In the genomic region with DNA sequence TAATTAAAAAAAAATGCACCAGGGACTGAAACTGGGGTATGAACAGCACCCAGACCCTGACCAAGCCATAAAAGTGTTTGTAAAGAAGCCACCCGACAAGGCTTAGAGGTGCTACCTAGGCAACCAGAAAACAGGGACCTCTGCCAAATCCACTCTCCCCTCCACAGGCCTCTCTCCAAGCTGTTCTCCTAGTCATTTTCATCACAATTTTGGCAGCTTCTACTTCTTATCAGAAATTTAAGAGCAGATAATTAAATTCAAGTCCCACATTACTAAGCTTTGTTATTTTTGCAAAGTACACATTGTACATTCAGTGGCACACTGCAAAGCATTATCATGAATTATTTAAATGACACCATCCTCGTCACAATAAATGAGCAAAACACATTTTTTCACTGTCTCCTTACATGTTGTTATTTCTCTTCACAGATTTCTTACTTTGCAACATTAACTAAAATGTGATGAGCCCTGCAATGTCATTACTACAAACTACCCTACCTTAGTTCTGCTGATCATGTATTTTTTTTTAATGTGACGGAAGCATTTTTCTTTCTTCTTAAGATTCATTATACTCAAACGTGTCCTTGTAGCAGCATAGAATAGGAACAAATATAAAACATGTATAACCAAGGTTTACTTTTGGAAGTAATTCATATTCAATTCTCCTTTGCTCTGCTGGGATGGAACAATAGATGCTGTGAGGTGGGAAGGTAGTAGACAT, we compare ENCODE assay signal across 14 cellular contexts. TPM values are rescaled to one million over a fixed set of nuclear protein-coding genes. Genes with fewer than 3 reads are reported as not detected.
DNase-seq lines count a peak whose midpoint lies in the region; ATAC-seq and TF ChIP-seq lines count a peak whose summit lies in the region.
"Had no signal": no experiment of that assay in that cellular context is flagged by ENCODE, and none has a peak within 500 bp of the region (broad histone marks: within the 10 kb centered on the region; RNA-seq: fewer than 3 reads in every experiment).

No MANE protein-coding gene starts in this region.

- no peak overlapping the region for H3K27ac Mint-ChIP-seq in activated CD4-positive, alpha-beta memory T cell treated with anti-CD3 and anti-CD28 coated beads for 36 hours
- no peak overlapping the region for H3K27ac Mint-ChIP-seq in Caco-2 (ENCODE audit: unreplicated experiment)

- no peak overlapping the region for H2AFZ ChIP-seq in mammary epithelial cell (ENCODE audit: low read depth, low read length)

- no peak overlapping the region for H3K9ac ChIP-seq in mammary epithelial cell (ENCODE audit: insufficient read depth, low read length)

- TF ChIP-seq CTCF in left lung (IDR thresholded peaks at IDR 0.05), result no peak
- no peak for TF ChIP-seq CTCF in mammary epithelial cell (conservative IDR thresholded peaks at IDR 0.05 in 1 of 2, IDR thresholded peaks at IDR 0.05 in 1 of 2; ENCODE audit: extremely low read depth in 1 of 2, insufficient read depth in 1 of 2, low read depth in 1 of 2, low read length in 2 of 2)
- no peak for TF ChIP-seq CTCF in Caco-2 (IDR thresholded peaks at IDR 0.05; ENCODE audit: insufficient read depth in 1 of 2, low read depth in 1 of 2, low read length in 1 of 2, severe bottlenecking in 1 of 2, unreplicated experiment in 1 of 2)

- ATAC-seq in left lung, result peak; percentile 91

- intact Hi-C loops in left lung (cut with DNase I), result no loop called here
- intact Hi-C loops in mammary epithelial cell (cut with micrococcal nuclease), result no loop called here
- intact Hi-C loops in activated CD4-positive, alpha-beta memory T cell treated with anti-CD3 and anti-CD28 coated beads for 36 hours (cut with micrococcal nuclease), result no loop called here
- intact Hi-C loops in Caco-2 (cut with micrococcal nuclease; ENCODE audit: unreplicated experiment), result no loop called here

- H3K9me3 ChIP-seq in left lung, result no peaks in the 10 kb centered on the region
- H3K9me3 ChIP-seq in mammary epithelial cell (replicated peaks; ENCODE audit: insufficient read depth, low read length), result no peaks in the 10 kb centered on the region
- no peaks in the 10 kb centered on the region for H3K9me3 ChIP-seq in Caco-2

- dilution Hi-C loops in mammary epithelial cell (cut with HindIII; ENCODE audit: low sequenced_read_pairs), result no loop called here

- WGBS in mammary epithelial cell (ENCODE audit: low coverage, missing lambda C conversion rate), result 69% methylated on average over 4 of the region's 4 CpGs

- POLR2A ChIA-PET in activated CD4-positive, alpha-beta memory T cell treated with anti-CD3 and anti-CD28 coated beads for 36 hours (lab: Charles Lee), result no interaction called here
- POLR2A ChIA-PET in Caco-2 (lab: Charles Lee), result no interaction called here

- no peaks in the 10 kb centered on the region for H3K79me2 ChIP-seq in mammary epithelial cell (ENCODE audit: insufficient read depth, low read length)

- H3K4me1 Mint-ChIP-seq in activated CD4-positive, alpha-beta memory T cell treated with anti-CD3 and anti-CD28 coated beads for 36 hours (ENCODE audit: low read depth), result no peaks in the 10 kb centered on the region
- no peaks in the 10 kb centered on the region for H3K4me1 Mint-ChIP-seq in Caco-2 (ENCODE audit: low read depth, unreplicated experiment)

- in situ Hi-C loops in mammary epithelial cell (cut with MboI; ENCODE audit: low sequenced_read_pairs in 2 of 2), result no loop called here

- CTCF ChIA-PET in mammary epithelial cell (lab: Charles Lee; ENCODE audit: low non-redundant PET), result no interaction called here
- CTCF ChIA-PET in activated CD4-positive, alpha-beta memory T cell treated with anti-CD3 and anti-CD28 coated beads for 36 hours (lab: Charles Lee), result no interaction called here
- CTCF ChIA-PET in Caco-2 (lab: Charles Lee), result no interaction called here

- DNase-seq in DMS153 (lab: John Stamatoyannopoulos, UW) (peak; percentile 65), NCI-H2029 (lab: John Stamatoyannopoulos, UW) (peak; percentile 53), astrocyte of the hippocampus (ENCODE audit: low read depth, low spot score) (peak; percentile 85), left lung (peak in 1 of 2 donors; percentile 48), mammary epithelial cell (no peak), Caco-2 (no peak)
- no peak for DNase-seq in activated CD4-positive, alpha-beta memory T cell treated with anti-CD3 and anti-CD28 coated beads for 36 hours
- no peak for DNase-seq in NK-92 treated with Interleukin-12 subunit alpha and Interleukin-12 subunit beta, amount 100 ng/mL, for 24 hours (lab: John Stamatoyannopoulos, UW)
- DNase-seq: activated CD8-positive, alpha-beta memory T cell treated with anti-CD3 and anti-CD28 coated beads, Interleukin-2, amount 50 U/mL, for 4 hours; AML-193; GF-D8; MV-4-11 had no signal

- H4K20me1 ChIP-seq in mammary epithelial cell (ENCODE audit: insufficient read depth, low read length), result no peaks in the 10 kb centered on the region

- H3K4me3 ChIP-seq in left lung (no peak overlapping the region), mammary epithelial cell (replicated peaks in 1 of 3; ENCODE audit: insufficient read depth in 1 of 3, low read depth in 2 of 3, low read length in 3 of 3) (no peak overlapping the region), Caco-2 (ENCODE audit: low read depth, low read length) (no peak overlapping the region)

- no peaks in the 10 kb centered on the region for H3K36me3 Mint-ChIP-seq in activated CD4-positive, alpha-beta memory T cell treated with anti-CD3 and anti-CD28 coated beads for 36 hours
- H3K36me3 Mint-ChIP-seq in Caco-2 (ENCODE audit: insufficient read depth, unreplicated experiment), result no peaks in the 10 kb centered on the region

- no peak overlapping the region for H3K4me3 Mint-ChIP-seq in activated CD4-positive, alpha-beta memory T cell treated with anti-CD3 and anti-CD28 coated beads for 36 hours
- H3K4me3 Mint-ChIP-seq in Caco-2 (ENCODE audit: unreplicated experiment), result no peak overlapping the region

- no peaks in the 10 kb centered on the region for H3K36me3 ChIP-seq in left lung
- H3K36me3 ChIP-seq in mammary epithelial cell (ENCODE audit: insufficient read depth, low read length), result no peaks in the 10 kb centered on the region
- no peaks in the 10 kb centered on the region for H3K36me3 ChIP-seq in Caco-2 (ENCODE audit: control insufficient read depth, insufficient read depth, low read length)

- no TSS peak for BruUV-seq in mammary epithelial cell (replicated peaks; lab: Mats Ljungman, UMichigan)
- no TSS peak for BruUV-seq in Caco-2 (replicated peaks; lab: Mats Ljungman, UMichigan)

- H3K4me2 ChIP-seq in mammary epithelial cell (ENCODE audit: insufficient read depth, low read depth, low read length), result no peak overlapping the region

- H3K4me1 ChIP-seq in left lung, result no peaks in the 10 kb centered on the region
- H3K4me1 ChIP-seq in mammary epithelial cell (ENCODE audit: insufficient read depth, low read length), result no peaks in the 10 kb centered on the region
- no peaks in the 10 kb centered on the region for H3K4me1 ChIP-seq in Caco-2

- H3K27ac ChIP-seq in left lung, result no peak overlapping the region
- no peak overlapping the region for H3K27ac ChIP-seq in mammary epithelial cell (ENCODE audit: insufficient read depth, low read depth, low read length)
- H3K27ac ChIP-seq: HL-60 had no signal

- H3K27me3 ChIP-seq in left lung (no peaks in the 10 kb centered on the region), mammary epithelial cell (ENCODE audit: insufficient read depth, low read length) (no peaks in the 10 kb centered on the region), Caco-2 (replicated peaks; ENCODE audit: control insufficient read depth, insufficient read depth, low read length) (no peaks in the 10 kb centered on the region)

- no peaks in the 10 kb centered on the region for H3K27me3 Mint-ChIP-seq in activated CD4-positive, alpha-beta memory T cell treated with anti-CD3 and anti-CD28 coated beads for 36 hours
- no peaks in the 10 kb centered on the region for H3K27me3 Mint-ChIP-seq in Caco-2 (ENCODE audit: insufficient read depth, unreplicated experiment)

- H3K9me3 Mint-ChIP-seq in activated CD4-positive, alpha-beta memory T cell treated with anti-CD3 and anti-CD28 coated beads for 36 hours, result no peaks in the 10 kb centered on the region
- no peaks in the 10 kb centered on the region for H3K9me3 Mint-ChIP-seq in Caco-2 (ENCODE audit: unreplicated experiment)

RNA-seq across cellular contexts. Expression of gene ECT2L, which starts 38.1 kb away (rescaled TPM):
- total RNA-seq in left lung, result 1 to 10 TPM in 1 of 2 donors, not detected in 1; 3.1 TPM
- under 1 TPM in 1 of 2 donors, not detected in 1; under 0.01 TPM for total RNA-seq in mammary epithelial cell
- not detected for polyA plus RNA-seq in mammary epithelial cell
- polyA minus RNA-seq in mammary epithelial cell, result not detected
- total RNA-seq in activated CD4-positive, alpha-beta memory T cell treated with anti-CD3 and anti-CD28 coated beads for 36 hours, result not detected
- not detected in 2 replicates for total RNA-seq in Caco-2 (2022)
- total RNA-seq: myocyte had no signal

Comparison
In these comparisons a context has a peak if more than half of its experiments do, and no peak if none do; other contexts are left out.
1. DNase-seq: peak in DMS153 (single experiment), NCI-H2029 (single experiment) and astrocyte of the hippocampus (single experiment); none in mammary epithelial cell (single experiment), activated CD4-positive, alpha-beta memory T cell treated with anti-CD3 and anti-CD28 coated beads for 36 hours (single experiment), Caco-2 (0 of 2) and NK-92 treated with Interleukin-12 subunit alpha and Interleukin-12 subunit beta, amount 100 ng/mL, for 24 hours (single experiment).